Comparison of ENCODE assay signal across 20 cellular contexts in the genomic region with DNA sequence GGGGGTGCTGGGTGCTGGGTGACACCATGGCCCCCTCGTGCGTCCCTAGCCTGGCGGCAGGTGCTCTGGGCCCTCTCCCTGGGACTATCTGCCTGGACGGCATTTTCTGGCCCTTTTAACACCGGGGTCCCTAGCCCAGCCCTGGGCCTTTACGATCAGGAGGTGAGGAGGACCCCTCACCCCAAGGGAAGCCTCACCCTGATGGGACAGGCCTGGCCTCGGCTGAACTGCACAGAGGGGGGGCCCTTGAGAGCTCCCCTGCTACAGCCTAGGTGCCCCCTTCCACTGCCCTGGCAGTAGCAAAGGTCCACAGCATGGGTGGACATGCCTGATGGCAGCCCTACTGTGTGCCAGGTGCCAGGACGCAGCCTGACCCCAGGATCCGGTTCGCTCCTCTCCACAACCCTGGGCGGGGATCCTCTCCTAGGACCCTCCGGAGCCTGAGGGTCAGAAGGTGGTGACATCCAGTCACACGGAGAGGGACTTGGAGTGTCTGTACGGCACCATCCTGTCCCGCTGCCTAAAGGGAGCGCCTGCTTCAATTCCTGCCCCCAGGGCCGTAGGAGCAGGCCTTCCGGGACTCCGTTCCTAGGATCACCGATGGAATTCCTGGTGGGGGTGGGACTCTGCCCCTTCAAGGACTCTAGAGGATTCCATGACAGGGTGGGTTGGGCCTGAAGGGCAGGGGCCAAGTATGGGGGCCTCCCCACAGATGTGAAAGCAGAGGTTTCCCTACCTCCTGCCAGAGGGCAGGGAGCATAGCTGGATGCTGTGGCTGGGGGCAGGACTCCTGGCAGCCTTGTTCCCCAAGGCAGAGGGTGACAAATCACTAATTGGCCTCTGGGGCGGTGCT. TPM values are rescaled to one million over a fixed set of nuclear protein-coding genes. Genes with fewer than 3 reads are reported as not detected.
DNase-seq lines count a peak whose midpoint lies in the region; ATAC-seq, FAIRE-seq and TF ChIP-seq lines count a peak whose summit lies in the region.
"Had no signal": no experiment of that assay in that cellular context is flagged by ENCODE, and none has a peak within 500 bp of the region (broad histone marks: within the 10 kb centered on the region; RNA-seq: fewer than 3 reads in every experiment).

No MANE protein-coding gene starts in this region.

- peaks cover 3 to 13% of the 10 kb centered on the region in 2 donors for H3K4me1 ChIP-seq in kidney (ENCODE audit: control insufficient read depth in 1 of 2, insufficient read depth in 1 of 2, low read depth in 1 of 2, low read length in 2 of 2)
- H3K4me1 ChIP-seq in sigmoid colon: no peaks in the 10 kb centered on the region
- no peaks in the 10 kb centered on the region for H3K4me1 ChIP-seq in mesendoderm (ENCODE audit: control insufficient read depth, low read depth, low read length)
- H3K4me1 ChIP-seq: parathyroid adenoma had no signal

- H3K9ac ChIP-seq in kidney (ENCODE audit: low read length in 2 of 2) (no peak overlapping the region), mesendoderm (ENCODE audit: low read length) (no peak overlapping the region)
- H3K9ac ChIP-seq: parathyroid adenoma had no signal

- H3K27me3 ChIP-seq in sigmoid colon (peaks cover 0 to 4% (median 3%) of the 10 kb centered on the region in 3 donors), mesendoderm (ENCODE audit: insufficient read depth, low read length, poor library complexity) (no peaks in the 10 kb centered on the region)

- TF ChIP-seq CTCF in kidney (IDR thresholded peaks at IDR 0.05; ENCODE audit: borderline replicate concordance, extremely low read depth, insufficient read depth) (no peak), sigmoid colon (IDR thresholded peaks at IDR 0.05) (no peak)

- H2AK5ac ChIP-seq in mesendoderm (ENCODE audit: low read length): no peak overlapping the region

- no peak for FAIRE-seq in kidney (lab: Jason Lieb, UNC)

- no peak for TF ChIP-seq POLR2A in sigmoid colon (IDR thresholded peaks at IDR 0.05)

- ATAC-seq in T-helper 17 cell: no peak
- ATAC-seq in stimulated activated effector memory CD8-positive, alpha-beta T cell treated with anti-CD3 and anti-CD28 coated beads, Interleukin-12 subunit alpha, Interleukin-12 subunit beta, amount 100 ng/mL, for 72 hours: no peak
- ATAC-seq: Panc1 had no signal

- H3K27me3 Mint-ChIP-seq in T-helper 17 cell: peaks cover 7% of the 10 kb centered on the region
- H3K27me3 Mint-ChIP-seq: activated naive CD4-positive, alpha-beta T cell treated with anti-CD3 and anti-CD28 coated beads, Interleukin-2, amount 50 U/mL, for 24 hours; brain had no signal

- H3K4ac ChIP-seq in mesendoderm (ENCODE audit: low read depth, low read length): no peak overlapping the region

- no peak for TF ChIP-seq EP300 in sigmoid colon (IDR thresholded peaks at IDR 0.05)

- H3K36me3 ChIP-seq in kidney (ENCODE audit: control insufficient read depth in 1 of 2, insufficient read depth in 2 of 2, low read length in 2 of 2): no peaks in the 10 kb centered on the region
- no peaks in the 10 kb centered on the region for H3K36me3 ChIP-seq in sigmoid colon
- H3K36me3 ChIP-seq in mesendoderm (ENCODE audit: control insufficient read depth, insufficient read depth, low read length): no peaks in the 10 kb centered on the region

- no peak overlapping the region for H3K18ac ChIP-seq in mesendoderm (ENCODE audit: low read length)

- H4K5ac ChIP-seq in mesendoderm (ENCODE audit: low read length): no peak overlapping the region

- 29 to 66% methylated on average over 21 of the region's 21 CpGs for WGBS in sigmoid colon, 2 donors
- WGBS in mesendoderm (ENCODE audit: extremely low coverage, insufficient coverage, low lambda C conversion rate): no CpG with 5 or more reads among the region's 21 CpGs

- no peak overlapping the region for H3K4me3 ChIP-seq in kidney (ENCODE audit: low read length in 2 of 2)
- H3K4me3 ChIP-seq in sigmoid colon: no peak overlapping the region
- no peak overlapping the region for H3K4me3 ChIP-seq in mesendoderm (ENCODE audit: low read length)

- intact Hi-C loops in kidney (cut with DNase I) (no loop called here), sigmoid colon (cut with DNase I) (no loop called here)

- peak; percentile 14 for DNase-seq in activated T-cell treated with anti-CD3 and anti-CD28 coated beads, Interleukin-2, amount 50 U/mL, for 1 hour
- DNase-seq in activated T-cell treated with anti-CD3 and anti-CD28 coated beads for 4 hours (no peak), T-helper 17 cell (peak; percentile 1 to 5 (median 3)), kidney (peak; percentile 58), sigmoid colon (peak; percentile 32), GM19240 (ENCODE audit: insufficient read length, low spot score) (no peak), mesendoderm (no peak)
- DNase-seq in stimulated activated effector memory CD8-positive, alpha-beta T cell treated with anti-CD3 and anti-CD28 coated beads, Interleukin-12 subunit alpha, Interleukin-12 subunit beta, amount 100 ng/mL, for 72 hours (ENCODE audit: low spot score in 2 of 2): no peak
- DNase-seq: effector CD8-positive, alpha-beta T cell; Karpas-422; kidney glomerular epithelial cell; NCI-H1105; NCI-H82; stimulated activated CD4-positive, alpha-beta T cell treated with anti-CD3 and anti-CD28 coated beads, Interleukin-15, amount 100 ng/mL, for 24 hours had no signal

- H3K9me3 ChIP-seq in T-helper 17 cell (ENCODE audit: control insufficient read depth, low read length, poor library complexity, severe bottlenecking): no peaks in the 10 kb centered on the region
- no peaks in the 10 kb centered on the region for H3K9me3 ChIP-seq in kidney (ENCODE audit: control insufficient read depth in 1 of 2, low read length in 2 of 2)
- no peaks in the 10 kb centered on the region for H3K9me3 ChIP-seq in sigmoid colon

- no peaks in the 10 kb centered on the region for H3K36me3 Mint-ChIP-seq in T-helper 17 cell (ENCODE audit: low read depth)
- no peaks in the 10 kb centered on the region for H3K36me3 Mint-ChIP-seq in stimulated activated effector memory CD8-positive, alpha-beta T cell treated with anti-CD3 and anti-CD28 coated beads, Interleukin-12 subunit alpha, Interleukin-12 subunit beta, amount 100 ng/mL, for 72 hours
- H3K36me3 Mint-ChIP-seq: activated naive CD4-positive, alpha-beta T cell treated with anti-CD3 and anti-CD28 coated beads, Interleukin-2, amount 50 U/mL, for 24 hours; brain; CD4-positive, alpha-beta memory T cell had no signal

- H3K4me3 Mint-ChIP-seq in T-helper 17 cell: no peak overlapping the region
- no peak overlapping the region for H3K4me3 Mint-ChIP-seq in stimulated activated effector memory CD8-positive, alpha-beta T cell treated with anti-CD3 and anti-CD28 coated beads, Interleukin-12 subunit alpha, Interleukin-12 subunit beta, amount 100 ng/mL, for 72 hours
- H3K4me3 Mint-ChIP-seq: activated naive CD4-positive, alpha-beta T cell treated with anti-CD3 and anti-CD28 coated beads, Interleukin-2, amount 50 U/mL, for 24 hours; brain; CD4-positive, alpha-beta memory T cell had no signal

- peaks cover 3% of the 10 kb centered on the region for H3K9me3 Mint-ChIP-seq in stimulated activated effector memory CD8-positive, alpha-beta T cell treated with anti-CD3 and anti-CD28 coated beads, Interleukin-12 subunit alpha, Interleukin-12 subunit beta, amount 100 ng/mL, for 72 hours
- H3K9me3 Mint-ChIP-seq: activated naive CD4-positive, alpha-beta T cell treated with anti-CD3 and anti-CD28 coated beads, Interleukin-2, amount 50 U/mL, for 24 hours had no signal

- H2BK120ac ChIP-seq in mesendoderm (ENCODE audit: low read depth, low read length): no peak overlapping the region

- H3K4me1 Mint-ChIP-seq in T-helper 17 cell: no peaks in the 10 kb centered on the region
- no peaks in the 10 kb centered on the region for H3K4me1 Mint-ChIP-seq in stimulated activated effector memory CD8-positive, alpha-beta T cell treated with anti-CD3 and anti-CD28 coated beads, Interleukin-12 subunit alpha, Interleukin-12 subunit beta, amount 100 ng/mL, for 72 hours
- H3K4me1 Mint-ChIP-seq: activated naive CD4-positive, alpha-beta T cell treated with anti-CD3 and anti-CD28 coated beads, Interleukin-2, amount 50 U/mL, for 24 hours; brain; CD4-positive, alpha-beta memory T cell had no signal

- no peak overlapping the region for H2BK15ac ChIP-seq in mesendoderm (replicated peaks; ENCODE audit: low read depth)

- H3K79me2 ChIP-seq in mesendoderm (ENCODE audit: control insufficient read depth, insufficient read depth, low read length): no peaks in the 10 kb centered on the region
- H3K79me2 ChIP-seq: parathyroid adenoma had no signal

- no peak overlapping the region for H3K56ac ChIP-seq in mesendoderm (ENCODE audit: low read length)

- no peaks in the 10 kb centered on the region for H3K79me1 ChIP-seq in mesendoderm (ENCODE audit: low read length)

- H4K8ac ChIP-seq in mesendoderm (ENCODE audit: low read depth, low read length): no peak overlapping the region

- H3K27ac ChIP-seq in kidney (ENCODE audit: low read depth in 2 of 2, low read length in 2 of 2) (no peak overlapping the region), sigmoid colon (no peak overlapping the region), mesendoderm (ENCODE audit: low read depth, low read length) (no peak overlapping the region)
- H3K27ac ChIP-seq: parathyroid adenoma had no signal

- H3K4me2 ChIP-seq in mesendoderm (ENCODE audit: low read length): no peak overlapping the region

- H3K23ac ChIP-seq in mesendoderm (ENCODE audit: low read length): no peak overlapping the region

- no peak overlapping the region for H3K27ac Mint-ChIP-seq in T-helper 17 cell
- H3K27ac Mint-ChIP-seq in stimulated activated effector memory CD8-positive, alpha-beta T cell treated with anti-CD3 and anti-CD28 coated beads, Interleukin-12 subunit alpha, Interleukin-12 subunit beta, amount 100 ng/mL, for 72 hours: no peak overlapping the region
- H3K27ac Mint-ChIP-seq: activated naive CD4-positive, alpha-beta T cell treated with anti-CD3 and anti-CD28 coated beads, Interleukin-2, amount 50 U/mL, for 24 hours; brain; CD4-positive, alpha-beta memory T cell had no signal

- H2BK5ac ChIP-seq in mesendoderm (ENCODE audit: low read length): no peak overlapping the region

RNA-seq across cellular contexts. Expression of a gene that starts 33.0 kb away (rescaled TPM):
- not detected for total RNA-seq in T-helper 17 cell
- total RNA-seq in kidney: not detected
- polyA plus RNA-seq in kidney (ENCODE audit: insufficient read depth, low read depth, low replicate concordance): not detected
- not detected for total RNA-seq in sigmoid colon
- polyA plus RNA-seq in sigmoid colon: under 1 TPM in 1 of 3 donors, not detected in 2; 0.17 TPM
- 0.07 TPM for polyA plus RNA-seq in mesendoderm (2013, experiment 1 of 2)
- polyA plus RNA-seq in mesendoderm (2013, experiment 2 of 2): 0.20 TPM
- total RNA-seq: activated CD8-positive, alpha-beta memory T cell treated with anti-CD3 and anti-CD28 coated beads for 36 hours; CD4-positive, alpha-beta memory T cell had no signal
- polyA plus RNA-seq: CD4-positive, alpha-beta memory T cell had no signal

RNA-seq across cellular contexts. Expression of a gene that starts 43.6 kb away (rescaled TPM):
- total RNA-seq in T-helper 17 cell (not detected), kidney (not detected), sigmoid colon (not detected)
- polyA plus RNA-seq in kidney (ENCODE audit: insufficient read depth, low read depth, low replicate concordance) (not detected), sigmoid colon (10 to 100 TPM in 1 of 3 donors, under 1 TPM in 1, not detected in 1; 0.73 to 51.7 TPM)
- polyA plus RNA-seq in mesendoderm (2013, experiment 1 of 2): not detected
- polyA plus RNA-seq in mesendoderm (2013, experiment 2 of 2): not detected
- total RNA-seq: activated CD8-positive, alpha-beta memory T cell treated with anti-CD3 and anti-CD28 coated beads for 36 hours; CD4-positive, alpha-beta memory T cell had no signal
- polyA plus RNA-seq: CD4-positive, alpha-beta memory T cell had no signal

Comparison
In these comparisons a context has a peak if more than half of its experiments do, and no peak if none do; other contexts are left out.
1. DNase-seq: peak in activated T-cell treated with anti-CD3 and anti-CD28 coated beads, Interleukin-2, amount 50 U/mL, for 1 hour (single experiment), T-helper 17 cell (3 of 3), kidney (single experiment) and sigmoid colon (single experiment); none in activated T-cell treated with anti-CD3 and anti-CD28 coated beads for 4 hours (single experiment), GM19240 (single experiment), stimulated activated effector memory CD8-positive, alpha-beta T cell treated with anti-CD3 and anti-CD28 coated beads, Interleukin-12 subunit alpha, Interleukin-12 subunit beta, amount 100 ng/mL, for 72 hours (0 of 2) and mesendoderm (single experiment).